ENCODE assay signal across 21 cellular contexts in the genomic region with DNA sequence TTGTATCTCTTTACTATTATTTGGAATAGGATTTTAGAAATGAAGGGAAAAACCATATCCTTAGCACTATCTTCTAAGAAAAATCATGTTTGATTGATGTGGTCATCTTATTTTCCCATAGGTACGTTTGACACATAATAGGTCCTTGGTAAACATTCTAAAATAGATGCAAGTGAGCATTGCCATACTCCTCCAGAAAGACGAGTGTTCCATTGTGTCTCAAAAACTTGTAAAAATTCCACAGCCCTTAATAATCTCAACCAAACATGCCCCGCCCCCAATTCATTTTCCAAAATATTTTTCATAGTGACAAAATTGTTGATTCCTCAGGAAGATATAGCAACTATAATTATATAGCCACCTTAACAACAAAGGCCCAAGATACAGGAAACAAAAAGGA.
DNase-seq lines count a peak whose midpoint lies in the region; ATAC-seq, FAIRE-seq and TF ChIP-seq lines count a peak whose summit lies in the region.
"Had no signal": no experiment of that assay in that cellular context is flagged by ENCODE, and none has a peak within 500 bp of the region (broad histone marks: within the 10 kb centered on the region; RNA-seq: fewer than 3 reads in every experiment).

No MANE protein-coding gene starts in this region.

- no peak overlapping the region for H2AFZ ChIP-seq in PC-3 (ENCODE audit: low read length)

- DNase-seq in D721Med (ENCODE audit: insufficient read length, low spot score) = no peak
- peak; percentile 6 for DNase-seq in EH (ENCODE audit: low read depth)
- DNase-seq in PC-3 = peak; percentile 94
- no peak for DNase-seq in nephron progenitor cell
- no peak for DNase-seq in GDM1 (lab: John Stamatoyannopoulos, UW)
- no peak for DNase-seq in cerebellar nuclear complex (lab: John Stamatoyannopoulos, UW)
- DNase-seq: C1 segment of cervical spinal cord; Calu3; CD4-positive, alpha-beta memory T cell; COR-L47; DMS53; DMS79 treated with DMSO at 0.1 percent for 48 hours; GOT3; HFFc6 had no signal

- peak overlapping the region; percentile 60 for H3K4me2 ChIP-seq in PC-3 (ENCODE audit: low read length)

- CTCF ChIA-PET in PC-3 (lab: Charles Lee) = no interaction called here

- H3K27me3 Mint-ChIP-seq in nephron progenitor cell (ENCODE audit: low read depth, poor library complexity) = no peaks in the 10 kb centered on the region
- H3K27me3 Mint-ChIP-seq: CD4-positive, alpha-beta memory T cell had no signal

- POLR2A ChIA-PET in PC-3 (lab: Charles Lee; ENCODE audit: unreplicated experiment) = no interaction called here

- peaks cover 48% of the 10 kb centered on the region for H3K36me3 Mint-ChIP-seq in nephron progenitor cell (ENCODE audit: low read depth)

- no TSS peak for BruUV-seq in PC-3 (replicated peaks; lab: Mats Ljungman, UMichigan)

- H3K9ac ChIP-seq in PC-3 (ENCODE audit: low read length) = no peak overlapping the region; the same call in 1 of the 2 replicates

- H3K79me2 ChIP-seq in PC-3 (ENCODE audit: low read length) = no peaks in the 10 kb centered on the region

- H3K4me3 Mint-ChIP-seq in nephron progenitor cell = no peak overlapping the region
- H3K4me3 Mint-ChIP-seq: CD4-positive, alpha-beta memory T cell; HFFc6 had no signal

- peak; percentile 89 for ATAC-seq in PC-3
- no peak for ATAC-seq in GM18498 (IDR thresholded peaks at IDR 0.05; ENCODE audit: unreplicated experiment)
- ATAC-seq in HG03095 (IDR thresholded peaks at IDR 0.05; ENCODE audit: unreplicated experiment) = no peak
- ATAC-seq: GM12878 had no signal

- no peaks in the 10 kb centered on the region for H3K9me2 ChIP-seq in PC-3 (replicated peaks; ENCODE audit: low read length)

- peak; percentile 29 for FAIRE-seq in D721Med (lab: Jason Lieb, UNC)
- FAIRE-seq: G401.6, GM12878, GM18507, H54 had no signal

- H3K9me3 ChIP-seq in PC-3 (ENCODE audit: low read length) = no peaks in the 10 kb centered on the region
- H3K9me3 ChIP-seq: HAP-1 had no signal

- H3K9me3 Mint-ChIP-seq in nephron progenitor cell = no peaks in the 10 kb centered on the region
- H3K9me3 Mint-ChIP-seq: CD4-positive, alpha-beta memory T cell; HFFc6 had no signal

- intact Hi-C loops in PC-3 (cut with micrococcal nuclease) = loop anchor here (1.0 to 5.0 kb wide), 4 partner anchors 16 to 182 kb away; a partner anchor contains a TSS

- peaks cover 4% of the 10 kb centered on the region for H3F3A ChIP-seq in PC-3 (ENCODE audit: low read length, unreplicated experiment)

- H3K4me1 ChIP-seq in PC-3 (ENCODE audit: insufficient read depth, low read length) = peaks cover 28% of the 10 kb centered on the region

- no peaks in the 10 kb centered on the region for H4K20me1 ChIP-seq in PC-3 (ENCODE audit: low read length)

- no peak for TF ChIP-seq CTCF in D721Med (IDR thresholded peaks at IDR 0.05; ENCODE audit: insufficient read depth, missing control alignments)
- TF ChIP-seq CTCF in PC-3 (conservative IDR thresholded peaks at IDR 0.05; ENCODE audit: low read depth, low read length) = no peak
- no peak for TF ChIP-seq CTCF in nephron progenitor cell (IDR thresholded peaks at IDR 0.05)

- H3K4me1 Mint-ChIP-seq in nephron progenitor cell = no peaks in the 10 kb centered on the region

- peak overlapping the region; percentile 5 for H3K27ac Mint-ChIP-seq in nephron progenitor cell
- H3K27ac Mint-ChIP-seq: HFFc6 had no signal

- H3K4me3 ChIP-seq in PC-3 (ENCODE audit: low read length) = no peak overlapping the region
- H3K4me3 ChIP-seq: GM12878, HAP-1 had no signal

- H3K27me3 ChIP-seq in PC-3 (ENCODE audit: low read length) = no peaks in the 10 kb centered on the region

- H3K27ac ChIP-seq in PC-3 (ENCODE audit: low read length) = peak overlapping the region; percentile 67

- peaks cover 12% of the 10 kb centered on the region; the same call in 1 of the 2 replicates for H3K36me3 ChIP-seq in PC-3 (ENCODE audit: low read depth, low read length)

Comparison
In these comparisons a context has a peak if more than half of its experiments do, and no peak if none do; other contexts are left out.
1. DNase-seq: peak in EH (single experiment) and PC-3 (single experiment); none in D721Med (single experiment), nephron progenitor cell (single experiment), GDM1 (single experiment) and cerebellar nuclear complex (0 of 2).